In genomic region chr4:71006203-71006907, GRCh38 we compare ENCODE assay signal across 10 cellular contexts. TPM values are rescaled to one million over a fixed set of nuclear protein-coding genes. Genes with fewer than 3 reads are reported as not detected.
DNase-seq lines count a peak whose midpoint lies in the region; ATAC-seq and TF ChIP-seq lines count a peak whose summit lies in the region.
"Had no signal": no experiment of that assay in that cellular context is flagged by ENCODE, and none has a peak within 500 bp of the region (broad histone marks: within the 10 kb centered on the region; RNA-seq: fewer than 3 reads in every experiment).

No MANE protein-coding gene starts in this region.

- no peak overlapping the region for H4K8ac ChIP-seq in mesenchymal stem cell (ENCODE audit: low read length)

- H3K23ac ChIP-seq in mesenchymal stem cell (ENCODE audit: low read length in 2 of 2): no peak overlapping the region

- peaks cover 0 to 7% (median 4%) of the 10 kb centered on the region in 3 donors for H3K9me3 Mint-ChIP-seq in T-cell

- H3K27me3 Mint-ChIP-seq in T-cell: no peaks in the 10 kb centered on the region

- peaks cover 76 to 79% (median 76%) of the 10 kb centered on the region in 3 donors for H3K4me1 Mint-ChIP-seq in T-cell

- H3K14ac ChIP-seq in mesenchymal stem cell (ENCODE audit: low read length in 2 of 2): no peak overlapping the region

- H3K27me3 ChIP-seq in sigmoid colon (no peaks in the 10 kb centered on the region), mesenchymal stem cell (ENCODE audit: control insufficient read depth in 1 of 2, insufficient read depth in 1 of 2, low read length in 2 of 2) (no peaks in the 10 kb centered on the region)

- H3K27ac Mint-ChIP-seq in T-cell: peak overlapping the region; percentile 77 to 84

- intact Hi-C loops in sigmoid colon (cut with DNase I): no loop called here

- no peak overlapping the region for H4K91ac ChIP-seq in mesenchymal stem cell (ENCODE audit: low read length)

- no peak for TF ChIP-seq POLR2A in sigmoid colon (IDR thresholded peaks at IDR 0.05)

- H3K36me3 ChIP-seq in sigmoid colon: no peaks in the 10 kb centered on the region
- no peaks in the 10 kb centered on the region for H3K36me3 ChIP-seq in mesenchymal stem cell (ENCODE audit: control insufficient read depth in 1 of 2, insufficient read depth in 2 of 2, low read depth in 1 of 2, low read length in 2 of 2)

- no peaks in the 10 kb centered on the region for H3K4me1 ChIP-seq in sigmoid colon
- H3K4me1 ChIP-seq in mesenchymal stem cell (ENCODE audit: control insufficient read depth, insufficient read depth, low read depth, low read length): peaks cover 6% of the 10 kb centered on the region

- no peak overlapping the region for H3K18ac ChIP-seq in mesenchymal stem cell (ENCODE audit: low read depth in 1 of 2, low read length in 2 of 2)

- no peak overlapping the region for H2BK12ac ChIP-seq in mesenchymal stem cell (ENCODE audit: low read length in 2 of 2)

- no peak overlapping the region for H2BK15ac ChIP-seq in mesenchymal stem cell (ENCODE audit: low read depth, poor library complexity, severe bottlenecking)

- WGBS in sigmoid colon, 2 donors: 49 to 68% methylated on average over 6 of the region's 6 CpGs
- 98% methylated on average over 6 of the region's 6 CpGs for WGBS in mesenchymal stem cell

- H3K36me3 Mint-ChIP-seq in T-cell: peaks cover 17% of the 10 kb centered on the region

- no peak overlapping the region for H2AFZ ChIP-seq in mesenchymal stem cell (ENCODE audit: low read depth, low read length)

- H3K4me3 Mint-ChIP-seq in T-cell: peak overlapping the region; percentile 60 to 65 (median 61)

- H2AK5ac ChIP-seq in mesenchymal stem cell (ENCODE audit: low read length, severe bottlenecking): no peak overlapping the region

- no peak overlapping the region for H3K9ac ChIP-seq in mesenchymal stem cell (ENCODE audit: low read length)

- peak; percentile 76 for ATAC-seq in GM19043 (IDR thresholded peaks at IDR 0.05; ENCODE audit: low read depth, unreplicated experiment)
- peak; percentile 79 for ATAC-seq in HG02981 (IDR thresholded peaks at IDR 0.05; ENCODE audit: unreplicated experiment)
- ATAC-seq in T-cell (replicated peaks in 1 of 4): peak in 1 of 4 experiments; percentile 21

- no peak for TF ChIP-seq EP300 in sigmoid colon (IDR thresholded peaks at IDR 0.05)

- CTCF ChIA-PET in T-cell (lab: Charles Lee): interaction anchor here (0.9 to 4.9 kb wide), 4 partner anchors 9 to 21 kb away, joined by 3 to 37 read pairs (median 4); no protein-coding TSS in a partner anchor

- no peak overlapping the region for H3K27ac ChIP-seq in sigmoid colon
- no peak overlapping the region for H3K27ac ChIP-seq in mesenchymal stem cell (ENCODE audit: low read length, poor library complexity, severe bottlenecking)

- H3K9me3 ChIP-seq in sigmoid colon: no peaks in the 10 kb centered on the region
- no peaks in the 10 kb centered on the region for H3K9me3 ChIP-seq in mesenchymal stem cell (ENCODE audit: control insufficient read depth, low read length)

- DNase-seq in CD1c-positive myeloid dendritic cell (ENCODE audit: extremely low spot score) (peak; percentile 61), T-cell (no peak), sigmoid colon (no peak), NCI-H1417 (lab: John Stamatoyannopoulos, UW) (no peak), NCI-H226 (no peak), mesenchymal stem cell (no peak)
- DNase-seq: IMR-90, T1000 had no signal

- H3K4me3 ChIP-seq in sigmoid colon (no peak overlapping the region), mesenchymal stem cell (ENCODE audit: insufficient read depth in 1 of 2, low read depth in 1 of 2, low read length in 2 of 2) (no peak overlapping the region)

- no peak overlapping the region for H3K4ac ChIP-seq in mesenchymal stem cell (ENCODE audit: low read depth in 1 of 2, low read length in 2 of 2)

- peaks cover 8% of the 10 kb centered on the region for H3K79me1 ChIP-seq in mesenchymal stem cell (replicated peaks; ENCODE audit: low read length, poor library complexity, severe bottlenecking)

- TF ChIP-seq CTCF in sigmoid colon (IDR thresholded peaks at IDR 0.05): no peak

- no peak overlapping the region for H2BK120ac ChIP-seq in mesenchymal stem cell (ENCODE audit: low read depth, low read length)

- H3K4me2 ChIP-seq in mesenchymal stem cell (ENCODE audit: low read length, poor library complexity, severe bottlenecking): no peak overlapping the region

- H2BK5ac ChIP-seq in mesenchymal stem cell (ENCODE audit: low read depth, low read length, poor library complexity, severe bottlenecking): no peak overlapping the region

- POLR2A ChIA-PET in T-cell (lab: Charles Lee): no interaction called here

RNA-seq across cellular contexts. Expression of gene DCK, which starts 12.9 kb away (rescaled TPM):
- total RNA-seq in T-cell (10 to 100 TPM; 25.9 to 50.7 (median 42.1) TPM), sigmoid colon (10 to 100 TPM in 3 of 4 donors, 1 to 10 TPM in 1; 10.0 to 18.5 (median 13.9) TPM)
- polyA plus RNA-seq in sigmoid colon: 10 to 100 TPM; 16.8 to 26.0 (median 23.4) TPM
- 8.9 TPM for polyA plus RNA-seq in mesenchymal stem cell (2013, experiment 1 of 2)
- 10.1 TPM for polyA plus RNA-seq in mesenchymal stem cell (2013, experiment 2 of 2)
